In the genomic region with DNA sequence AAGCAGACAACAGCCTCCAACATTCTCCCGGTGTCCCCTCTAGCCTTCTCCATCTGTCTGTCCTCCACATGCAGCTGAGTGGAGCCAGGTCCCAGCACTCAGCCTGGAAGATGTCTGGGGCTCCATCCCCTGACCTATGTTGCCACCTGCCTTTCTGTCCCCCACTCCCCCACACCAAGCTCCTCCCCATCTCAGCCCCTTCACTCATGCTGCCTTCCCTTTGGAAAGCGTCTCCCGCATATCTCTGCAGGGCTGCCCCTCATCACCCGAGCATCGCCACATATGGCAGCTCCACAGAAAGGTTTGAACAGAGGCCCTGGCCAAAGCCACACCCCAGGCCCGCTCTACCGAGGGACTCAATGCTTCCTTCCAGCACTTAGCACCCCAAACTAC, we compare ENCODE assay signal across 11 cellular contexts. TPM values are rescaled to one million over a fixed set of nuclear protein-coding genes. Genes with fewer than 3 reads are reported as not detected.
DNase-seq lines count a peak whose midpoint lies in the region; ATAC-seq and TF ChIP-seq lines count a peak whose summit lies in the region.
"Had no signal": no experiment of that assay in that cellular context is flagged by ENCODE, and none has a peak within 500 bp of the region (broad histone marks: within the 10 kb centered on the region; RNA-seq: fewer than 3 reads in every experiment).

No MANE protein-coding gene starts in this region.

- H3K27me3 ChIP-seq in right cardiac atrium (ENCODE audit: control insufficient read depth, insufficient read depth) (no peaks in the 10 kb centered on the region), vagina (no peaks in the 10 kb centered on the region)

- no peaks in the 10 kb centered on the region for H3K36me3 ChIP-seq in vagina

- H3K4me3 ChIP-seq in right cardiac atrium (ENCODE audit: low read length) (no peak overlapping the region), vagina (no peak overlapping the region)

- no peak overlapping the region for H3K4me3 Mint-ChIP-seq in dendritic cell treated with granulocyte-macrophage colony-stimulating factor and Interleukin-4, amounts not matched to agents 40 ng/mL and 50 ng/mL, for 4 days
- peak overlapping the region; percentile 4 for H3K4me3 Mint-ChIP-seq in osteocyte (ENCODE audit: unreplicated experiment)

- WGBS in right cardiac atrium, result 87% methylated on average over 7 of the region's 7 CpGs

- peaks cover 22% of the 10 kb centered on the region for H3K9me3 Mint-ChIP-seq in dendritic cell treated with granulocyte-macrophage colony-stimulating factor and Interleukin-4, amounts not matched to agents 40 ng/mL and 50 ng/mL, for 4 days
- no peaks in the 10 kb centered on the region for H3K9me3 Mint-ChIP-seq in osteocyte (ENCODE audit: unreplicated experiment)

- TF ChIP-seq CTCF in osteocyte (IDR thresholded peaks at IDR 0.05) (no peak), vagina (IDR thresholded peaks at IDR 0.05) (no peak)

- H3K36me3 Mint-ChIP-seq in dendritic cell treated with granulocyte-macrophage colony-stimulating factor and Interleukin-4, amounts not matched to agents 40 ng/mL and 50 ng/mL, for 4 days (ENCODE audit: low read depth), result peaks cover 33% of the 10 kb centered on the region
- H3K36me3 Mint-ChIP-seq in osteocyte (ENCODE audit: unreplicated experiment), result no peaks in the 10 kb centered on the region

- peak overlapping the region; percentile 84 for H3K27ac Mint-ChIP-seq in dendritic cell treated with granulocyte-macrophage colony-stimulating factor and Interleukin-4, amounts not matched to agents 40 ng/mL and 50 ng/mL, for 4 days
- peak overlapping the region; percentile 95 for H3K27ac Mint-ChIP-seq in osteocyte (ENCODE audit: unreplicated experiment)

- H3K27ac ChIP-seq in right cardiac atrium (ENCODE audit: low read length), result peak overlapping the region; percentile 25
- H3K27ac ChIP-seq in vagina, result peak overlapping the region; percentile 83
- H3K27ac ChIP-seq: C4-2B had no signal

- DNase-seq in right cardiac atrium (peak in 2 of 3 donors; percentile 35 to 51), cardiac septum (ENCODE audit: low spot score) (no peak), osteocyte (ENCODE audit: extremely low spot score, unreplicated experiment) (no peak), vagina (ENCODE audit: extremely low spot score in 2 of 2) (peak in 1 of 2 donors; percentile 83), NCI-H1105 (lab: John Stamatoyannopoulos, UW) (no peak), DMS 273 treated with DMSO at 0.1 percent for 48 hours (lab: John Stamatoyannopoulos, UW) (no peak)
- DNase-seq: NCI-H2081, SHP77 had no signal

- TF ChIP-seq POLR2A in vagina (IDR thresholded peaks at IDR 0.05), result no peak

- intact Hi-C loops in right cardiac atrium (cut with DNase I), result no loop called here
- intact Hi-C loops in cardiac septum (cut with DNase I), result no loop called here
- intact Hi-C loops in dendritic cell treated with granulocyte-macrophage colony-stimulating factor and Interleukin-4, amounts not matched to agents 40 ng/mL and 50 ng/mL, for 4 days (cut with micrococcal nuclease), result no loop called here
- intact Hi-C loops in vagina (cut with DNase I), result loop anchor here (5.0 kb wide), 1 partner anchor 83 kb away; no protein-coding TSS in a partner anchor

- ATAC-seq in right cardiac atrium (no peak), HG02588 (IDR thresholded peaks at IDR 0.05; ENCODE audit: unreplicated experiment) (no peak)

- peaks cover 2% of the 10 kb centered on the region for H3K27me3 Mint-ChIP-seq in dendritic cell treated with granulocyte-macrophage colony-stimulating factor and Interleukin-4, amounts not matched to agents 40 ng/mL and 50 ng/mL, for 4 days
- H3K27me3 Mint-ChIP-seq in osteocyte (ENCODE audit: unreplicated experiment), result no peaks in the 10 kb centered on the region

- H3K4me1 Mint-ChIP-seq in dendritic cell treated with granulocyte-macrophage colony-stimulating factor and Interleukin-4, amounts not matched to agents 40 ng/mL and 50 ng/mL, for 4 days (ENCODE audit: low read depth), result peaks cover 50% of the 10 kb centered on the region
- peaks cover 49% of the 10 kb centered on the region for H3K4me1 Mint-ChIP-seq in osteocyte (ENCODE audit: unreplicated experiment)

- H3K4me1 ChIP-seq in right cardiac atrium (ENCODE audit: control insufficient read depth, insufficient read depth, low read length) (peaks cover 19% of the 10 kb centered on the region), vagina (peaks cover 62% of the 10 kb centered on the region)

- H3K9me3 ChIP-seq in right cardiac atrium (ENCODE audit: control insufficient read depth, low read length) (no peaks in the 10 kb centered on the region), vagina (no peaks in the 10 kb centered on the region)

RNA-seq across cellular contexts. Expression of gene NSMCE1, which starts 24.2 kb away (rescaled TPM):
- total RNA-seq in right cardiac atrium (10 to 100 TPM; 27.3 to 36.8 (median 29.3) TPM), cardiac septum (27.2 TPM), osteocyte (26.4 and 28.3 TPM in 2 replicates), vagina (24.6 TPM)
- 40.1 TPM for polyA plus RNA-seq in right cardiac atrium

RNA-seq across cellular contexts. Expression of gene KDM8, which starts 41.0 kb away (rescaled TPM):
- 1 to 10 TPM; 3.2 to 6.1 (median 5.1) TPM for total RNA-seq in right cardiac atrium
- 3.1 TPM for polyA plus RNA-seq in right cardiac atrium
- total RNA-seq in cardiac septum, result 3.0 TPM
- 8.3 and 10.3 TPM in 2 replicates for total RNA-seq in osteocyte
- total RNA-seq in vagina, result 1.5 TPM

Comparison
In these comparisons a context has a peak if more than half of its experiments do, and no peak if none do; other contexts are left out.
1. DNase-seq: peak in right cardiac atrium (2 of 3); none in cardiac septum (single experiment), osteocyte (single experiment), NCI-H1105 (single experiment) and DMS 273 treated with DMSO at 0.1 percent for 48 hours (single experiment).